Comparison of ENCODE assay signal across 1 cellular context in the genomic region with DNA sequence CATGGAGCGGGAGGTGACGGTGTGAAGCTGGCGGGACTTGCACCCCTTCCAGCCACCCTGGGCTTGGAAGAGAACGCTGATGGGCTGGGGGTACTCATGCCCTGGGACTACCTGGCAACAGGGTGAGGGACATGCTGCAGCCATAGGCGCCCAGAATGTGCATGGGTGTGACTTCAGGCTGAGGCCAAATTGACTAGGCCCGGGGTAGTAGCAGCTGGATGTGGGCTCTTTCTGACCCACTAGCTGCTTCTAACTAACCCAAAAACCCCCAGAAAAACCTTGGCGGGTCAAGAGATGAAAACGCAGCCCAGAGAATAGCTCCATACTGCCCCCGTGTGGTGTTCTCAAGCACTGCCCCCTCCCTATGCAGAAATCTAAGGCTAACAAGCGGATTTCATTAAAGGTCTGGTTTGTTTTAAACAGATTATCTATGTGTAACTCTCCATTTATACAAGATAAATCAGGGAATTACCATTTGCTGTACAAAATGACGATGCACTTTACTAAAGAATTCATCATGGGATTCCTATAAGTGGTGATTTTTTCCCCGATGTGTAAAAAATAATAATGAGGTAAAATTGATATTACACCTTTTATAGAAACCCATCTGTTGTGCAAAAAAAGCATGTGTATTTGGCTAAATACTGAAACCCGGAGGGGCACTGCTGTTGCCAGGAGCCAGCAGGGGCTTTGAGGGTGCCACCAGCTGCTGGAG.
TF ChIP-seq lines count a peak whose summit lies in the region.

No MANE protein-coding gene starts in this region.

TF ChIP-seq in endothelial cell of umbilical vein, 7 proteins besides CTCF, POLR2A, EP300 and RAD21:
- TF ChIP-seq MYC (IDR thresholded peaks at IDR 0.05; ENCODE audit: low read depth, low read length) (no peak), GATA2 (IDR thresholded peaks at IDR 0.05; ENCODE audit: insufficient read depth, insufficient read length, low read depth, low read length) (no peak), JUN (IDR thresholded peaks at IDR 0.05; ENCODE audit: borderline replicate concordance, insufficient read depth, insufficient read length, low read depth) (no peak), POLR2AphosphoS5 (IDR thresholded peaks at IDR 0.05; ENCODE audit: insufficient read depth, low read depth, low read length) (no peak), FOS (IDR thresholded peaks at IDR 0.05; ENCODE audit: borderline replicate concordance, insufficient read depth, low read length) (no peak), EZH2 (IDR thresholded peaks at IDR 0.05; ENCODE audit: borderline replicate concordance, low read depth, low read length, severe bottlenecking) (no peak)
- TF ChIP-seq, protein P1, sequence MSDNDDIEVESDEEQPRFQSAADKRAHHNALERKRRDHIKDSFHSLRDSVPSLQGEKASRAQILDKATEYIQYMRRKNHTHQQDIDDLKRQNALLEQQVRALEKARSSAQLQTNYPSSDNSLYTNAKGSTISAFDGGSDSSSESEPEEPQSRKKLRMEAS (IDR thresholded peaks at IDR 0.05; ENCODE audit: insufficient read depth, insufficient read length), result no peak
TF ChIP-seq in endothelial cell of umbilical vein: peak in this region for 0.
